Comparison of ENCODE assay signal across 12 cellular contexts in genomic region chr5:138809391-138809790, GRCh38.
"Had no signal": no experiment of that assay in that cellular context is flagged by ENCODE, and none has a peak within 500 bp of the region (broad histone marks: within the 10 kb centered on the region; RNA-seq: fewer than 3 reads in every experiment).

No MANE protein-coding gene starts in this region.

- H3K27me3 ChIP-seq: neural progenitor cell, ovary, sigmoid colon had no signal

- H3K4me3 Mint-ChIP-seq: activated T-helper 17 cell treated with anti-CD3 and anti-CD28 coated beads, Interleukin-2, amount 50 U/mL, for 72 hours; neural progenitor cell; stimulated activated effector memory CD8-positive, alpha-beta T cell treated with anti-CD3 and anti-CD28 coated beads, Interleukin-12 subunit alpha, Interleukin-12 subunit beta, amount 100 ng/mL, for 72 hours had no signal

- H3K9me3 ChIP-seq: ovary, sigmoid colon had no signal

- H3K27me3 Mint-ChIP-seq: activated T-helper 17 cell treated with anti-CD3 and anti-CD28 coated beads, Interleukin-2, amount 50 U/mL, for 72 hours had no signal

- H3K36me3 ChIP-seq: ovary had no signal

- ATAC-seq: activated T-helper 17 cell treated with anti-CD3 and anti-CD28 coated beads, Interleukin-2, amount 50 U/mL, for 72 hours; esophagus mucosa; stimulated activated effector memory CD8-positive, alpha-beta T cell treated with anti-CD3 and anti-CD28 coated beads, Interleukin-12 subunit alpha, Interleukin-12 subunit beta, amount 100 ng/mL, for 72 hours had no signal

- DNase-seq: activated CD4-positive, alpha-beta T cell treated with anti-CD3 and anti-CD28 coated beads, Interleukin-2, amount 50 U/mL, for 1 hour; activated naive CD4-positive, alpha-beta T cell treated with Interleukin-2 at 50 U/mL for 16 hours; caudate nucleus; glutamatergic neuron; hypothalamus; ovary; sigmoid colon; T-helper 9 cell had no signal

- H3K27ac Mint-ChIP-seq: activated T-helper 17 cell treated with anti-CD3 and anti-CD28 coated beads, Interleukin-2, amount 50 U/mL, for 72 hours; neural progenitor cell; stimulated activated effector memory CD8-positive, alpha-beta T cell treated with anti-CD3 and anti-CD28 coated beads, Interleukin-12 subunit alpha, Interleukin-12 subunit beta, amount 100 ng/mL, for 72 hours had no signal

- H3K4me1 Mint-ChIP-seq: neural progenitor cell had no signal

- H3K9me3 Mint-ChIP-seq: stimulated activated effector memory CD8-positive, alpha-beta T cell treated with anti-CD3 and anti-CD28 coated beads, Interleukin-12 subunit alpha, Interleukin-12 subunit beta, amount 100 ng/mL, for 72 hours had no signal

- H3K4me1 ChIP-seq: neural progenitor cell had no signal

- H3K4me3 ChIP-seq: neural progenitor cell, ovary, sigmoid colon had no signal

- H3K27ac ChIP-seq: neural progenitor cell, ovary, sigmoid colon had no signal
